19 cellular contexts compared by ENCODE assay signal in the genomic region with DNA sequence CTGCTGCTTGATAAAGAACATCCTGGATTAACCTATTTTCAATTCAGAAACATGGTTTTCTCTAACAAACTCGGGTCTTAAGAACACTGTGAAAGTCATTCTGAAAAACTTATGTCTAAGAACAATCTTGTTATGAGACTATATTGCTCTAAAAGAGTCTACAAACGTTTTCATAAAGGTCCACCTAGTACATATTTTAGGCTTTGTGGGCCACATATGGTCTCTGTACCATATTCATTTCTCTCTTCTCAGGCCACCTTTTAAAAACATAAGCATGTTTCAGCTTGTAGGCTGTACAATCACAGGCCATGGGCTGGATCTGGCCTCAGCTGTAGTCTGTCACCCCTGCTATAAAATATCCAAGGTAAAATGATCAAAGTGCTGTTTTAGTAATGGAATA. TPM values are rescaled to one million over a fixed set of nuclear protein-coding genes. Genes with fewer than 3 reads are reported as not detected.
DNase-seq lines count a peak whose midpoint lies in the region; ATAC-seq and TF ChIP-seq lines count a peak whose summit lies in the region.
"Had no signal": no experiment of that assay in that cellular context is flagged by ENCODE, and none has a peak within 500 bp of the region (broad histone marks: within the 10 kb centered on the region; RNA-seq: fewer than 3 reads in every experiment).

No MANE protein-coding gene starts in this region.

- DNase-seq in activated T-cell treated with anti-CD3 and anti-CD28 coated beads, Interleukin-2, amount 50 U/mL, for 24 hours, result no peak
- DNase-seq in activated T-cell treated with anti-CD3 and anti-CD28 coated beads, Interleukin-2, amount 50 U/mL, for 48 hours, result no peak
- DNase-seq in endothelial cell (ENCODE audit: low spot score) (no peak), NCI-H524 treated with DMSO at 0.1 percent for 48 hours (lab: John Stamatoyannopoulos, UW) (no peak), NCI-H774 (lab: John Stamatoyannopoulos, UW) (no peak)
- no peak for DNase-seq in activated T-helper 2 cell treated with anti-CD3 and anti-CD28 coated beads, Interferon-gamma antibody, Interleukin-2, Interleukin-4, amounts not matched to agents 10 μg/mL and 5 μg/mL and 100 μg/mL, durations not matched to agents 14 hours and 24 hours and 36 hours (ENCODE audit: low spot score)
- DNase-seq: activated CD4-positive, alpha-beta T cell treated with anti-CD3 and anti-CD28 coated beads for 1 hour; activated CD8-positive, alpha-beta memory T cell treated with anti-CD3 and anti-CD28 coated beads, Interleukin-2, amount 10 ng/mL, durations not matched to agents 7 days and 5 days; amniotic stem cell; BE2C; left ventricle myocardium inferior; NCI-H1417; NCI-H2029 treated with DMSO at 0.1 percent for 48 hours; NCI-H2227 treated with DMSO at 0.1 percent for 48 hours; NCI-H69; tibial artery had no signal

- H3K27ac Mint-ChIP-seq in activated T-cell treated with anti-CD3 and anti-CD28 coated beads, Interleukin-2, amount 50 U/mL, for 24 hours, result peak overlapping the region; percentile 68
- H3K27ac Mint-ChIP-seq in endothelial cell (ENCODE audit: unreplicated experiment), result no peak overlapping the region
- peak overlapping the region; percentile 49 for H3K27ac Mint-ChIP-seq in stimulated activated naive CD8-positive, alpha-beta T cell treated with anti-CD3 and anti-CD28 coated beads, Interleukin-15, Interleukin-2, amounts not matched to agents 100 ng/mL and 50 ng/mL, for 24 hours
- no peak overlapping the region for H3K27ac Mint-ChIP-seq in activated T-helper 2 cell treated with anti-CD3 and anti-CD28 coated beads, Interferon-gamma antibody, Interleukin-2, Interleukin-4, amounts not matched to agents 10 μg/mL and 5 μg/mL and 100 μg/mL, durations not matched to agents 14 hours and 24 hours and 36 hours
- H3K27ac Mint-ChIP-seq: activated CD8-positive, alpha-beta memory T cell treated with anti-CD3 and anti-CD28 coated beads, Interleukin-2, amount 10 ng/mL, durations not matched to agents 7 days and 5 days had no signal

- H3K4me3 Mint-ChIP-seq in activated T-cell treated with anti-CD3 and anti-CD28 coated beads, Interleukin-2, amount 50 U/mL, for 24 hours, result no peak overlapping the region
- peak overlapping the region; percentile 40 for H3K4me3 Mint-ChIP-seq in endothelial cell (ENCODE audit: unreplicated experiment)
- no peak overlapping the region for H3K4me3 Mint-ChIP-seq in stimulated activated naive CD8-positive, alpha-beta T cell treated with anti-CD3 and anti-CD28 coated beads, Interleukin-15, Interleukin-2, amounts not matched to agents 100 ng/mL and 50 ng/mL, for 24 hours
- H3K4me3 Mint-ChIP-seq in activated T-helper 2 cell treated with anti-CD3 and anti-CD28 coated beads, Interferon-gamma antibody, Interleukin-2, Interleukin-4, amounts not matched to agents 10 μg/mL and 5 μg/mL and 100 μg/mL, durations not matched to agents 14 hours and 24 hours and 36 hours (ENCODE audit: low read depth), result no peak overlapping the region
- H3K4me3 Mint-ChIP-seq: activated CD8-positive, alpha-beta memory T cell treated with anti-CD3 and anti-CD28 coated beads, Interleukin-2, amount 10 ng/mL, durations not matched to agents 7 days and 5 days had no signal

- peaks cover 28% of the 10 kb centered on the region for H3K4me1 Mint-ChIP-seq in activated T-cell treated with anti-CD3 and anti-CD28 coated beads, Interleukin-2, amount 50 U/mL, for 24 hours (ENCODE audit: low read depth)
- no peaks in the 10 kb centered on the region for H3K4me1 Mint-ChIP-seq in endothelial cell (ENCODE audit: unreplicated experiment)
- H3K4me1 Mint-ChIP-seq in stimulated activated naive CD8-positive, alpha-beta T cell treated with anti-CD3 and anti-CD28 coated beads, Interleukin-15, Interleukin-2, amounts not matched to agents 100 ng/mL and 50 ng/mL, for 24 hours (ENCODE audit: low read depth), result peaks cover 20% of the 10 kb centered on the region
- H3K4me1 Mint-ChIP-seq in activated T-helper 2 cell treated with anti-CD3 and anti-CD28 coated beads, Interferon-gamma antibody, Interleukin-2, Interleukin-4, amounts not matched to agents 10 μg/mL and 5 μg/mL and 100 μg/mL, durations not matched to agents 14 hours and 24 hours and 36 hours (ENCODE audit: low read depth), result peaks cover 15% of the 10 kb centered on the region

- peak; percentile 56 for ATAC-seq in HG02852 (IDR thresholded peaks at IDR 0.05; ENCODE audit: unreplicated experiment)
- ATAC-seq: activated CD8-positive, alpha-beta memory T cell treated with anti-CD3 and anti-CD28 coated beads, Interleukin-2, amount 10 ng/mL, durations not matched to agents 7 days and 5 days had no signal

- H3K27me3 Mint-ChIP-seq in activated T-cell treated with anti-CD3 and anti-CD28 coated beads, Interleukin-2, amount 50 U/mL, for 24 hours, result no peaks in the 10 kb centered on the region
- no peaks in the 10 kb centered on the region for H3K27me3 Mint-ChIP-seq in endothelial cell (ENCODE audit: unreplicated experiment)
- no peaks in the 10 kb centered on the region for H3K27me3 Mint-ChIP-seq in stimulated activated naive CD8-positive, alpha-beta T cell treated with anti-CD3 and anti-CD28 coated beads, Interleukin-15, Interleukin-2, amounts not matched to agents 100 ng/mL and 50 ng/mL, for 24 hours
- no peaks in the 10 kb centered on the region for H3K27me3 Mint-ChIP-seq in activated T-helper 2 cell treated with anti-CD3 and anti-CD28 coated beads, Interferon-gamma antibody, Interleukin-2, Interleukin-4, amounts not matched to agents 10 μg/mL and 5 μg/mL and 100 μg/mL, durations not matched to agents 14 hours and 24 hours and 36 hours (ENCODE audit: low read depth)
- H3K27me3 Mint-ChIP-seq: activated CD8-positive, alpha-beta memory T cell treated with anti-CD3 and anti-CD28 coated beads, Interleukin-2, amount 10 ng/mL, durations not matched to agents 7 days and 5 days had no signal

- TF ChIP-seq CTCF in endothelial cell (IDR thresholded peaks at IDR 0.05; ENCODE audit: unreplicated experiment), result no peak

- intact Hi-C loops in activated T-helper 2 cell treated with anti-CD3 and anti-CD28 coated beads, Interferon-gamma antibody, Interleukin-2, Interleukin-4, amounts not matched to agents 10 μg/mL and 5 μg/mL and 100 μg/mL, durations not matched to agents 14 hours and 24 hours and 36 hours (cut with micrococcal nuclease), result no loop called here

- H3K9me3 Mint-ChIP-seq in activated T-cell treated with anti-CD3 and anti-CD28 coated beads, Interleukin-2, amount 50 U/mL, for 24 hours, result no peaks in the 10 kb centered on the region
- no peaks in the 10 kb centered on the region for H3K9me3 Mint-ChIP-seq in endothelial cell (ENCODE audit: unreplicated experiment)
- H3K9me3 Mint-ChIP-seq in stimulated activated naive CD8-positive, alpha-beta T cell treated with anti-CD3 and anti-CD28 coated beads, Interleukin-15, Interleukin-2, amounts not matched to agents 100 ng/mL and 50 ng/mL, for 24 hours, result no peaks in the 10 kb centered on the region
- H3K9me3 Mint-ChIP-seq in activated T-helper 2 cell treated with anti-CD3 and anti-CD28 coated beads, Interferon-gamma antibody, Interleukin-2, Interleukin-4, amounts not matched to agents 10 μg/mL and 5 μg/mL and 100 μg/mL, durations not matched to agents 14 hours and 24 hours and 36 hours, result peaks cover 3% of the 10 kb centered on the region

- H3K36me3 Mint-ChIP-seq in activated T-cell treated with anti-CD3 and anti-CD28 coated beads, Interleukin-2, amount 50 U/mL, for 24 hours (ENCODE audit: low read depth), result peaks cover 96% of the 10 kb centered on the region
- peaks cover 33% of the 10 kb centered on the region for H3K36me3 Mint-ChIP-seq in endothelial cell (ENCODE audit: low read depth, unreplicated experiment)
- H3K36me3 Mint-ChIP-seq in stimulated activated naive CD8-positive, alpha-beta T cell treated with anti-CD3 and anti-CD28 coated beads, Interleukin-15, Interleukin-2, amounts not matched to agents 100 ng/mL and 50 ng/mL, for 24 hours (ENCODE audit: low read depth), result peaks cover 71% of the 10 kb centered on the region
- H3K36me3 Mint-ChIP-seq in activated T-helper 2 cell treated with anti-CD3 and anti-CD28 coated beads, Interferon-gamma antibody, Interleukin-2, Interleukin-4, amounts not matched to agents 10 μg/mL and 5 μg/mL and 100 μg/mL, durations not matched to agents 14 hours and 24 hours and 36 hours (ENCODE audit: low read depth), result peaks cover 86% of the 10 kb centered on the region

RNA-seq across cellular contexts. Expression of gene PPP4R3A, which starts 39.9 kb away (rescaled TPM):
- total RNA-seq in endothelial cell (ENCODE audit: unreplicated experiment), result 89.7 TPM
- 104 and 121 TPM in 2 replicates for total RNA-seq in activated T-helper 2 cell treated with anti-CD3 and anti-CD28 coated beads, Interferon-gamma antibody, Interleukin-2, Interleukin-4, amounts not matched to agents 10 μg/mL and 5 μg/mL and 100 μg/mL, durations not matched to agents 14 hours and 24 hours and 36 hours

RNA-seq across cellular contexts. Expression of gene CCDC88C, which starts 52.6 kb away (rescaled TPM):
- total RNA-seq in endothelial cell (ENCODE audit: unreplicated experiment), result 48.2 TPM
- total RNA-seq in activated T-helper 2 cell treated with anti-CD3 and anti-CD28 coated beads, Interferon-gamma antibody, Interleukin-2, Interleukin-4, amounts not matched to agents 10 μg/mL and 5 μg/mL and 100 μg/mL, durations not matched to agents 14 hours and 24 hours and 36 hours, result 95.3 and 100 TPM in 2 replicates
- total RNA-seq: SJSA1 had no signal

Comparison
In these comparisons a context has a peak if more than half of its experiments do, and no peak if none do; other contexts are left out.
1. H3K27ac Mint-ChIP-seq: peak in activated T-cell treated with anti-CD3 and anti-CD28 coated beads, Interleukin-2, amount 50 U/mL, for 24 hours (single experiment) and stimulated activated naive CD8-positive, alpha-beta T cell treated with anti-CD3 and anti-CD28 coated beads, Interleukin-15, Interleukin-2, amounts not matched to agents 100 ng/mL and 50 ng/mL, for 24 hours (single experiment); none in endothelial cell (single experiment) and activated T-helper 2 cell treated with anti-CD3 and anti-CD28 coated beads, Interferon-gamma antibody, Interleukin-2, Interleukin-4, amounts not matched to agents 10 μg/mL and 5 μg/mL and 100 μg/mL, durations not matched to agents 14 hours and 24 hours and 36 hours (single experiment).